1 cellular context compared by ENCODE assay signal in genomic region chr16:70711211-70711978, GRCh38.
TF ChIP-seq lines count a peak whose summit lies in the region.

No MANE protein-coding gene starts in this region.

TF ChIP-seq in HepG2, 621 proteins besides CTCF, POLR2A, EP300 and RAD21 (continued from another document and continues in another):
- no peak for TF ChIP-seq THYN1 (CRISPR knock-in tag; IDR thresholded peaks at IDR 0.05; ENCODE audit: borderline replicate concordance, low read depth)
- TF ChIP-seq ESRRA (CRISPR knock-in tag; IDR thresholded peaks at IDR 0.05; ENCODE audit: low read depth) = peak; percentile 85; the same call in 1 of the 2 replicates
- no peak for TF ChIP-seq DBP (CRISPR knock-in tag; IDR thresholded peaks at IDR 0.05; ENCODE audit: not compliant biosample characterization)
- no peak for TF ChIP-seq ONECUT2 (CRISPR knock-in tag; IDR thresholded peaks at IDR 0.05)
- peak; percentile 49 for TF ChIP-seq MLXIP (CRISPR knock-in tag; IDR thresholded peaks at IDR 0.05; ENCODE audit: borderline replicate concordance)
- TF ChIP-seq KDM6A (CRISPR knock-in tag; IDR thresholded peaks at IDR 0.05; ENCODE audit: low read depth) = no peak; the same call in 1 of the 2 replicates
- 0 out of 2 replicates have a peak, but pooled peaks have one; percentile 41 for TF ChIP-seq TEF (CRISPR knock-in tag; IDR thresholded peaks at IDR 0.05)
- TF ChIP-seq ZKSCAN8 (CRISPR knock-in tag; IDR thresholded peaks at IDR 0.05; ENCODE audit: borderline replicate concordance) = peak; percentile 89; the same call in 1 of the 2 replicates
- peak; percentile 76 for TF ChIP-seq POLR2G (IDR thresholded peaks at IDR 0.05; ENCODE audit: low read depth, low read length)
- peak; percentile 61; the same call in 1 of the 2 replicates for TF ChIP-seq CHD4 (IDR thresholded peaks at IDR 0.05; ENCODE audit: borderline replicate concordance, low read length)
- peak; percentile 56; the same call in 1 of the 2 replicates for TF ChIP-seq GFI1 (CRISPR knock-in tag; IDR thresholded peaks at IDR 0.05; ENCODE audit: borderline replicate concordance)
- peak; percentile 61; the same call in 1 of the 2 replicates for TF ChIP-seq KLF11 (CRISPR knock-in tag; IDR thresholded peaks at IDR 0.05)
- TF ChIP-seq ZNF747 (CRISPR knock-in tag; IDR thresholded peaks at IDR 0.05; ENCODE audit: borderline replicate concordance) = peak; percentile 94
- TF ChIP-seq ATF2 (CRISPR knock-in tag; IDR thresholded peaks at IDR 0.05) = peak; percentile 68
- peak; percentile 44 for TF ChIP-seq STAG1 (CRISPR knock-in tag; IDR thresholded peaks at IDR 0.05)
- 0 out of 2 replicates have a peak, but pooled peaks have one; percentile 86 for TF ChIP-seq KLF15 (CRISPR knock-in tag; IDR thresholded peaks at IDR 0.05; ENCODE audit: borderline replicate concordance)
- no peak for TF ChIP-seq ZNF20 (CRISPR knock-in tag; IDR thresholded peaks at IDR 0.05)
- TF ChIP-seq FIP1L1 (IDR thresholded peaks at IDR 0.05; ENCODE audit: borderline replicate concordance, insufficient read depth, low read depth, low read length) = no peak
- peak; percentile 96 for TF ChIP-seq ZNF891 (CRISPR knock-in tag; IDR thresholded peaks at IDR 0.05)
- 0 out of 2 replicates have a peak, but pooled peaks have one; percentile 50 for TF ChIP-seq KLF9 (CRISPR knock-in tag; IDR thresholded peaks at IDR 0.05; ENCODE audit: low read depth)
- TF ChIP-seq ZNF570 (CRISPR knock-in tag; IDR thresholded peaks at IDR 0.05; ENCODE audit: borderline replicate concordance) = no peak
- peak; percentile 79; the same call in 1 of the 3 replicates for TF ChIP-seq MXI1 (IDR thresholded peaks at IDR 0.05; ENCODE audit: borderline replicate concordance, low read depth, low read length)
- TF ChIP-seq KDM3A (CRISPR knock-in tag; IDR thresholded peaks at IDR 0.05; ENCODE audit: low read depth) = peak; percentile 91
- peak; percentile 40; the same call in 1 of the 2 replicates for TF ChIP-seq POGZ (CRISPR knock-in tag; IDR thresholded peaks at IDR 0.05)
- TF ChIP-seq TERF1 (CRISPR knock-in tag; IDR thresholded peaks at IDR 0.05) = no peak
- peak; percentile 93 for TF ChIP-seq ZBTB10 (CRISPR knock-in tag; IDR thresholded peaks at IDR 0.05; ENCODE audit: borderline replicate concordance)
- TF ChIP-seq SP4 (CRISPR knock-in tag; IDR thresholded peaks at IDR 0.05) = peak; percentile 71; the same call in 1 of the 2 replicates
- TF ChIP-seq THRA (CRISPR knock-in tag; IDR thresholded peaks at IDR 0.05; ENCODE audit: borderline replicate concordance) = peak; percentile 73
- TF ChIP-seq RXRA (CRISPR knock-in tag; IDR thresholded peaks at IDR 0.05) = peak; percentile 92
- TF ChIP-seq ZBTB21 (CRISPR knock-in tag; IDR thresholded peaks at IDR 0.05) = no peak
- no peak for TF ChIP-seq IKZF4 (CRISPR knock-in tag; IDR thresholded peaks at IDR 0.05; ENCODE audit: borderline replicate concordance, low read depth, not compliant biosample characterization)
- TF ChIP-seq USF2 (IDR thresholded peaks at IDR 0.05; ENCODE audit: low read depth, low read length) = no peak
- TF ChIP-seq USF2 (CRISPR knock-in tag; IDR thresholded peaks at IDR 0.05; ENCODE audit: borderline replicate concordance) = 0 out of 2 replicates have a peak, but pooled peaks have one; percentile 46
- TF ChIP-seq POLR2AphosphoS2 (IDR thresholded peaks at IDR 0.05; ENCODE audit: low read depth, low read length) = no peak
- TF ChIP-seq HMGXB4 (CRISPR knock-in tag; IDR thresholded peaks at IDR 0.05; ENCODE audit: borderline replicate concordance in 1 of 2, low read depth in 1 of 2) = peak; percentile 44 to 61; a peak in 2 of 4 replicates
- TF ChIP-seq ZFY (CRISPR knock-in tag; IDR thresholded peaks at IDR 0.05) = peak; percentile 86
- no peak for TF ChIP-seq PLRG1 (conservative IDR thresholded peaks at IDR 0.05)
- TF ChIP-seq NCOA2 (CRISPR knock-in tag; IDR thresholded peaks at IDR 0.05) = peak; percentile 77
- TF ChIP-seq ZNF343 (CRISPR knock-in tag; IDR thresholded peaks at IDR 0.05) = peak; percentile 90; the same call in 1 of the 2 replicates
- TF ChIP-seq CCAR2 (optimal IDR thresholded peaks at IDR 0.05; ENCODE audit: low read depth, low read length) = peak; percentile 57
- peak; percentile 64; the same call in 1 of the 2 replicates for TF ChIP-seq JUN (CRISPR knock-in tag; IDR thresholded peaks at IDR 0.05)
- TF ChIP-seq ZNF703 (CRISPR knock-in tag; IDR thresholded peaks at IDR 0.05; ENCODE audit: borderline replicate concordance) = peak; percentile 39; the same call in 1 of the 2 replicates
- peak; percentile 80 for TF ChIP-seq KAT8 (CRISPR knock-in tag; IDR thresholded peaks at IDR 0.05)
- TF ChIP-seq ZNF670 (CRISPR knock-in tag; IDR thresholded peaks at IDR 0.05; ENCODE audit: borderline replicate concordance) = peak; percentile 23; the same call in 1 of the 2 replicates
- TF ChIP-seq NFRKB (IDR thresholded peaks at IDR 0.05) = no peak
